In genomic region chr2:152627010-152627957, GRCh38 we compare ENCODE assay signal across 9 cellular contexts.
DNase-seq lines count a peak whose midpoint lies in the region; ATAC-seq, FAIRE-seq and TF ChIP-seq lines count a peak whose summit lies in the region.
"Had no signal": no experiment of that assay in that cellular context is flagged by ENCODE, and none has a peak within 500 bp of the region (broad histone marks: within the 10 kb centered on the region; RNA-seq: fewer than 3 reads in every experiment).

No MANE protein-coding gene starts in this region.

- peaks cover 6% of the 10 kb centered on the region for H3K27me3 Mint-ChIP-seq in activated CD4-positive, alpha-beta memory T cell treated with anti-CD3 and anti-CD28 coated beads for 36 hours
- H3K27me3 Mint-ChIP-seq: activated naive CD8-positive, alpha-beta T cell had no signal

- TF ChIP-seq CTCF in epithelial cell of proximal tubule (conservative IDR thresholded peaks at IDR 0.05; ENCODE audit: low read depth, low read length): peak; percentile 60
- peak in 3 of 4 donors; percentile 33 to 46 (median 35) for TF ChIP-seq CTCF in pancreas (IDR thresholded peaks at IDR 0.05)

- no peak overlapping the region for H3K4me3 ChIP-seq in epithelial cell of proximal tubule (ENCODE audit: low read depth, low read length)
- no peak overlapping the region for H3K4me3 ChIP-seq in pancreas

- H3K4me3 Mint-ChIP-seq in activated CD4-positive, alpha-beta memory T cell treated with anti-CD3 and anti-CD28 coated beads for 36 hours: no peak overlapping the region
- H3K4me3 Mint-ChIP-seq: activated naive CD8-positive, alpha-beta T cell had no signal

- POLR2A ChIA-PET in activated CD4-positive, alpha-beta memory T cell treated with anti-CD3 and anti-CD28 coated beads for 36 hours (lab: Charles Lee): no interaction called here

- peaks cover 0 to 4% (median 0%) of the 10 kb centered on the region in 3 donors for H3K36me3 ChIP-seq in pancreas

- peaks cover 9% of the 10 kb centered on the region for H3K4me1 Mint-ChIP-seq in activated CD4-positive, alpha-beta memory T cell treated with anti-CD3 and anti-CD28 coated beads for 36 hours (ENCODE audit: low read depth)

- 27 to 33% methylated on average over 4 of the region's 4 CpGs for WGBS in pancreas, 2 donors

- CTCF ChIA-PET in activated CD4-positive, alpha-beta memory T cell treated with anti-CD3 and anti-CD28 coated beads for 36 hours (lab: Charles Lee): interaction anchor here (1.1 to 2.8 kb wide), 6 partner anchors 8 to 591 kb away, joined by 3 to 14 read pairs (median 4); partner anchors contain the start of gene STAM2

- DNase-seq in Right ventricle myocardium superior (no peak), Right ventricle myocardium inferior (ENCODE audit: missing footprints) (no peak), NCI-H460 (ENCODE audit: extremely low read depth, low read depth) (peak; percentile 26), epithelial cell of proximal tubule (ENCODE audit: low read depth) (no peak), pancreas (no peak)
- no peak for DNase-seq in activated CD4-positive, alpha-beta memory T cell treated with anti-CD3 and anti-CD28 coated beads for 36 hours

- H3K9me3 ChIP-seq in pancreas: no peaks in the 10 kb centered on the region

- H3K27ac Mint-ChIP-seq in activated CD4-positive, alpha-beta memory T cell treated with anti-CD3 and anti-CD28 coated beads for 36 hours: no peak overlapping the region
- H3K27ac Mint-ChIP-seq: activated naive CD8-positive, alpha-beta T cell had no signal

- H3K4me1 ChIP-seq in pancreas: no peaks in the 10 kb centered on the region

- intact Hi-C loops in Right ventricle myocardium superior (cut with DNase I): no loop called here
- intact Hi-C loops in Right ventricle myocardium inferior (cut with DNase I): loop anchor here (2.0 kb wide), 1 partner anchor 436 kb away; no protein-coding TSS in a partner anchor
- intact Hi-C loops in pancreas (cut with DNase I): no loop called here
- intact Hi-C loops in activated CD4-positive, alpha-beta memory T cell treated with anti-CD3 and anti-CD28 coated beads for 36 hours (cut with micrococcal nuclease): loop anchor here (2.0 kb wide), 2 partner anchors 436 to 450 kb away; no protein-coding TSS in a partner anchor

- no peak overlapping the region for H3K27ac ChIP-seq in pancreas

- peak; percentile 79 for ATAC-seq in Right ventricle myocardium superior (ENCODE audit: poor library complexity)
- no peak for ATAC-seq in Right ventricle myocardium inferior
- ATAC-seq in pancreas: peak in 3 of 4 donors; percentile 68 to 82 (median 78)
- no peak for ATAC-seq in GM21367 (IDR thresholded peaks at IDR 0.05; ENCODE audit: unreplicated experiment)
- no peak for ATAC-seq in GM19324 (IDR thresholded peaks at IDR 0.05; ENCODE audit: low FRiP score, unreplicated experiment)

- H3K27me3 ChIP-seq in pancreas: no peaks in the 10 kb centered on the region

- peak; percentile 39 for FAIRE-seq in pancreas (lab: Jason Lieb, UNC)

- H3K36me3 Mint-ChIP-seq in activated CD4-positive, alpha-beta memory T cell treated with anti-CD3 and anti-CD28 coated beads for 36 hours: no peaks in the 10 kb centered on the region
- H3K36me3 Mint-ChIP-seq: activated naive CD8-positive, alpha-beta T cell had no signal

- no peaks in the 10 kb centered on the region for H3K9me3 Mint-ChIP-seq in activated CD4-positive, alpha-beta memory T cell treated with anti-CD3 and anti-CD28 coated beads for 36 hours

Comparison
In these comparisons a context has a peak if more than half of its experiments do, and no peak if none do; other contexts are left out.
1. ATAC-seq: peak in Right ventricle myocardium superior (single experiment) and pancreas (3 of 4); none in Right ventricle myocardium inferior (single experiment), GM21367 (single experiment) and GM19324 (single experiment).
2. intact Hi-C loops: an anchor here in Right ventricle myocardium inferior (2.0 kb wide) and activated CD4-positive, alpha-beta memory T cell treated with anti-CD3 and anti-CD28 coated beads for 36 hours (2.0 kb wide); none called in Right ventricle myocardium superior and pancreas.